7 cellular contexts compared by ENCODE assay signal in genomic region chr5:72816297-72817075, GRCh38. TPM values are rescaled to one million over a fixed set of nuclear protein-coding genes. Genes with fewer than 3 reads are reported as not detected.
DNase-seq lines count a peak whose midpoint lies in the region; ATAC-seq and TF ChIP-seq lines count a peak whose summit lies in the region.

Gene TNPO1, plus strand, starts transcription at chr5:72816661. Its CDS starts 77 bp downstream, at chr5:72816738.

- intact Hi-C loops in sigmoid colon (cut with DNase I), result loop anchor here (1.0 to 10.0 kb wide), 3 partner anchors 32 to 206 kb away; no protein-coding TSS in a partner anchor

- H3K4me1 ChIP-seq in sigmoid colon, result peaks cover 0 to 29% (median 24%) of the 10 kb centered on the region in 4 donors

- DNase-seq in NCI-H2029 treated with DMSO at 0.1 percent for 48 hours (lab: John Stamatoyannopoulos, UW), result peak; percentile 86
- DNase-seq in UCSD-AML1 (lab: John Stamatoyannopoulos, UW; ENCODE audit: unreplicated experiment), result peak; percentile 65
- peak; percentile 62 for DNase-seq in iPS DF 4.7 (ENCODE audit: extremely low read depth, low spot score)
- DNase-seq in sigmoid colon, result peak; percentile 96

- H3K27me3 ChIP-seq in sigmoid colon, result no peaks in the 10 kb centered on the region

- H3K9me3 ChIP-seq in sigmoid colon, result no peaks in the 10 kb centered on the region

- TF ChIP-seq CTCF in brain (conservative IDR thresholded peaks at IDR 0.05), result no peak
- no peak for TF ChIP-seq CTCF in sigmoid colon (IDR thresholded peaks at IDR 0.05)

- peaks cover 0 to 16% (median 6%) of the 10 kb centered on the region in 5 experiments for H3K9me3 Mint-ChIP-seq in brain

- 0% methylated on average over 93 of the region's 93 CpGs for WGBS in sigmoid colon, 2 donors

- peak within 1 kb of the TSS; percentile 99 to 100 (median 100) for H3K27ac Mint-ChIP-seq in brain

- H3K4me3 ChIP-seq in sigmoid colon, result peak within 1 kb of the TSS; percentile 65 to 88 (median 74)

- H3K27ac ChIP-seq in sigmoid colon, result peak within 1 kb of the TSS; percentile 94 to 98 (median 96)

- peak; percentile 90 to 92 for TF ChIP-seq POLR2A in sigmoid colon (IDR thresholded peaks at IDR 0.05)

- peak within 1 kb of the TSS; percentile 97 to 100 (median 98) for H3K4me3 Mint-ChIP-seq in brain

- peaks cover 30% of the 10 kb centered on the region for H3K4me1 Mint-ChIP-seq in brain

- H3K36me3 Mint-ChIP-seq in brain, result peaks cover 30% of the 10 kb centered on the region

- ATAC-seq in GM18511 (IDR thresholded peaks at IDR 0.05; ENCODE audit: unreplicated experiment), result peak; percentile 84
- ATAC-seq in HG02970 (IDR thresholded peaks at IDR 0.05; ENCODE audit: low FRiP score, unreplicated experiment), result peak; percentile 87

- peaks cover 7% of the 10 kb centered on the region for H3K27me3 Mint-ChIP-seq in brain

- TF ChIP-seq EP300 in sigmoid colon (IDR thresholded peaks at IDR 0.05), result peak in 1 of 4 donors; percentile 32

- no peaks in the 10 kb centered on the region for H3K36me3 ChIP-seq in sigmoid colon

RNA-seq across cellular contexts. Expression of gene TNPO1, which starts in this region (rescaled TPM):
- 29.6 TPM for polyA plus RNA-seq in brain (ENCODE audit: insufficient read depth, low read depth, low replicate concordance)
- total RNA-seq in sigmoid colon, result 100 to 1,000 TPM in 3 of 4 donors, 10 to 100 TPM in 1; 86.2 to 145 (median 113) TPM
- 10 to 100 TPM; 18.6 to 28.7 (median 22.8) TPM for polyA plus RNA-seq in sigmoid colon

Comparison
In these comparisons a context has a peak if more than half of its experiments do, and no peak if none do; other contexts are left out.
1. Peak in every context shown above with its lines: DNase-seq, ATAC-seq, H3K4me3 ChIP-seq and H3K27ac ChIP-seq.